Comparison of ENCODE assay signal across 7 cellular contexts in the genomic region with DNA sequence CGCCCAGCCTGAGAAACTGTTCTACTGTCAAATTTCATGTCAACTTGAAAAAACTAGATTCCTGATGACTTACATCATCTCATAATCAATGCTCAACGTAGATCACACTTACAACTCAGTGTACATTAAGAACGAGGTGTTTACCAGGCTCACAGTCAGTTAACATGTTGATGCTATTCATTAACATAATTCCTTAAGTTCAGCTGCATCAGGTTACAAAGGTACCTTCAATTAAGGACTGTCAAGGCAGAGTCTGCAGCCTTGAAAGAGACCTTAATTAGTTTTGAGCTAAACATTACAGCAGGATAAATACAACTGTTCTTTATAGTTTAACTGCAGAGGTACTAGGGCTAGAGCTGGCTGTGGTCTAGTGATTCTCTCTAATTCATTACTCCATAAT. TPM values are rescaled to one million over a fixed set of nuclear protein-coding genes. Genes with fewer than 3 reads are reported as not detected.
A peak's percentile ranks its signal among the peaks of the same experiment; 100 is the strongest.
DNase-seq lines count a peak whose midpoint lies in the region; ATAC-seq, FAIRE-seq and TF ChIP-seq lines count a peak whose summit lies in the region.

No MANE protein-coding gene starts in this region.

- H3K9me3 ChIP-seq in SJSA1 (replicated peaks) (no peaks in the 10 kb centered on the region), small intestine (ENCODE audit: control insufficient read depth, low read depth) (no peaks in the 10 kb centered on the region)

- H3K27me3 ChIP-seq in H7 (ENCODE audit: control insufficient read depth, insufficient read depth, low read length) (no peaks in the 10 kb centered on the region), SJSA1 (replicated peaks) (no peaks in the 10 kb centered on the region), small intestine (ENCODE audit: control insufficient read depth in 2 of 2, insufficient read depth in 2 of 2, low read length in 2 of 2) (no peaks in the 10 kb centered on the region)

- no peak for FAIRE-seq in small intestine (lab: Jason Lieb, UNC)

- H3K36me3 ChIP-seq in H7 (replicated peaks; ENCODE audit: control insufficient read depth, insufficient read depth, low read length) (peaks cover 9% of the 10 kb centered on the region), SJSA1 (peaks cover 64% of the 10 kb centered on the region), small intestine (ENCODE audit: control insufficient read depth in 2 of 2, insufficient read depth in 2 of 2, low read length in 2 of 2) (peaks cover 0 to 4% of the 10 kb centered on the region in 2 donors)

- peaks cover 26% of the 10 kb centered on the region for H3K4me1 ChIP-seq in SJSA1 (replicated peaks)
- H3K4me1 ChIP-seq in small intestine (ENCODE audit: control insufficient read depth in 2 of 2, insufficient read depth in 1 of 2, low read depth in 1 of 2, low read length in 1 of 2), result peaks cover 0 to 8% of the 10 kb centered on the region in 2 donors

- no peak overlapping the region for H3K27ac ChIP-seq in SJSA1
- no peak overlapping the region for H3K27ac ChIP-seq in small intestine (ENCODE audit: low read depth in 1 of 2, low read length in 1 of 2)

- peak overlapping the region; percentile 4; the same call in 1 of the 2 replicates for H3K4me3 ChIP-seq in H7 (ENCODE audit: insufficient read depth, low read depth, low read length)
- peak overlapping the region; percentile 96 for H3K4me3 ChIP-seq in SJSA1
- peak overlapping the region; percentile 95 for H3K4me3 ChIP-seq in fibroblast of villous mesenchyme (ENCODE audit: low read depth, low read length)
- H3K4me3 ChIP-seq in small intestine (ENCODE audit: low read depth in 1 of 2, low read length in 2 of 2), result peak overlapping the region; percentile 4 to 75

- DNase-seq in H7, result no peak
- peak in 1 of 2 experiments; percentile 28 for DNase-seq in SJSA1 (ENCODE audit: low read depth in 1 of 2, low spot score in 2 of 2)
- no peak for DNase-seq in fibroblast of villous mesenchyme (ENCODE audit: low read depth)
- peak; percentile 61 for DNase-seq in small intestine
- DNase-seq in A172 (ENCODE audit: low spot score), result no peak
- DNase-seq in AG08396 (ENCODE audit: low spot score), result no peak

- 9 to 17% (median 12%) methylated on average over 3 of the region's 3 CpGs for whole genome bisulfite sequencing in small intestine, 3 donors

- no peak for ATAC-seq in GM21723 (IDR thresholded peaks at IDR 0.05; ENCODE audit: unreplicated experiment)

- no peak for TF ChIP-seq CTCF in fibroblast of villous mesenchyme (IDR thresholded peaks at IDR 0.05; ENCODE audit: insufficient read depth, low read depth, low read length)

RNA-seq across cellular contexts. Expression of a gene that starts 1.9 kb away (rescaled TPM):
- 50.4 and 58.0 TPM in 2 replicates for total RNA-seq in H7 (2014; rRNA removed; shearing (Covaris generic))
- total RNA-seq in SJSA1 (2014; rRNA removed; shearing (Covaris generic)), result 102 and 118 TPM in 2 replicates
- total RNA-seq in fibroblast of villous mesenchyme, result 62.5 and 82.5 TPM in 2 replicates
- polyA plus RNA-seq in small intestine, result 10 to 100 TPM; 19.8 to 30.0 (median 27.3) TPM
- total RNA-seq in A172 (2014; rRNA removed; shearing (Covaris generic)), result 58.9 and 62.5 TPM in 2 replicates

Comparison
In these comparisons a context has a peak if more than half of its experiments do, and no peak if none do; other contexts are left out.
1. H3K4me3 ChIP-seq: peak in every context shown above with its lines; median percentile 96 in SJSA1; 95 in fibroblast of villous mesenchyme; 40 in small intestine; 4 in H7.